ENCODE assay signal across 12 cellular contexts in the genomic region with DNA sequence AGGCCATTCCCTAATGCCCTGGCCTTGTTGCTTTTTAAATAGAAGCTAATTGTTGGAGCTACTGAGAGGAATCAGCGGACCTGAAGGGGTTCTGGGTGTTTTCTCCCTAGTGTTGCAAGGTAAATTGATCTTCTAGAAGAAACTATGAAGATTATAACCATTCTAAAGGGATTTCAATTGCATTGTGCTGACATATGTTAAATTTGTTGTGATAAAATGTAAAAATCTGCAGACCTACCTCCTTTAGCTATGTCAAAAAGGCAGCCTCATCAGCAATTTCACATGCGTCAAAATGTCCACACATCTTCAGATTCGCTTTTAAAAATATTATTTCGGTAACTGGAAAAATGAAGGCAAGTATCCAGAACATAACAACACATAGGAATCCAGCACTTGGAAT. TPM values are rescaled to one million over a fixed set of nuclear protein-coding genes. Genes with fewer than 3 reads are reported as not detected.
"Had no signal": no experiment of that assay in that cellular context is flagged by ENCODE, and none has a peak within 500 bp of the region (broad histone marks: within the 10 kb centered on the region; RNA-seq: fewer than 3 reads in every experiment).

No MANE protein-coding gene starts in this region.

- H2AFZ ChIP-seq: GM23248, GM23338 had no signal

- H3K9me3 Mint-ChIP-seq: HFFc6 had no signal

- H3K4me3 ChIP-seq: GM23248, GM23338, HAP-1 had no signal

- H3K9me3 ChIP-seq: HAP-1 had no signal

- H3K4me1 Mint-ChIP-seq: H9 had no signal

- H3K36me3 ChIP-seq: HAP-1 had no signal

- H3K27ac Mint-ChIP-seq: GM23338, H9, HFFc6 had no signal

- ATAC-seq: GM23338, HCT116 had no signal

- H3K4me2 ChIP-seq: GM23338 had no signal

- FAIRE-seq: H1, H54 had no signal

- H3K9ac ChIP-seq: GM23248 had no signal

- H3K27ac ChIP-seq: GM23248 had no signal

- H3K4me3 Mint-ChIP-seq: GM23338, H9, HFFc6 had no signal

- DNase-seq: GM23248, GOT3, H7, H9, HCEC 1CT, HFFc6 had no signal

RNA-seq across cellular contexts. Expression of a gene that starts 44.4 kb away (rescaled TPM):
- total RNA-seq: GM23248, GM23338, H1, H4, H7, H9, HFFc6 had no signal
- polyA plus RNA-seq: GM23248, GM23338, H1 had no signal
